1 cellular context compared by ENCODE assay signal in genomic region chr10:109593686-109594085, GRCh38.
TF ChIP-seq lines count a peak whose summit lies in the region.

No MANE protein-coding gene starts in this region.

TF ChIP-seq in GM23338, 12 proteins besides CTCF, POLR2A, EP300 and RAD21 (continued from another document):
- TF ChIP-seq ZNF462 (CRISPR knock-in tag; IDR thresholded peaks at IDR 0.05) (no peak), JUNB (IDR thresholded peaks at IDR 0.05; ENCODE audit: unreplicated experiment) (no peak), POLR2AphosphoS5 (IDR thresholded peaks at IDR 0.05; ENCODE audit: low read depth) (no peak), CREB1 (CRISPR knock-in tag; IDR thresholded peaks at IDR 0.05; ENCODE audit: low read depth) (no peak)
TF ChIP-seq in GM23338: peak in this region for 0.
